In the genomic region with DNA sequence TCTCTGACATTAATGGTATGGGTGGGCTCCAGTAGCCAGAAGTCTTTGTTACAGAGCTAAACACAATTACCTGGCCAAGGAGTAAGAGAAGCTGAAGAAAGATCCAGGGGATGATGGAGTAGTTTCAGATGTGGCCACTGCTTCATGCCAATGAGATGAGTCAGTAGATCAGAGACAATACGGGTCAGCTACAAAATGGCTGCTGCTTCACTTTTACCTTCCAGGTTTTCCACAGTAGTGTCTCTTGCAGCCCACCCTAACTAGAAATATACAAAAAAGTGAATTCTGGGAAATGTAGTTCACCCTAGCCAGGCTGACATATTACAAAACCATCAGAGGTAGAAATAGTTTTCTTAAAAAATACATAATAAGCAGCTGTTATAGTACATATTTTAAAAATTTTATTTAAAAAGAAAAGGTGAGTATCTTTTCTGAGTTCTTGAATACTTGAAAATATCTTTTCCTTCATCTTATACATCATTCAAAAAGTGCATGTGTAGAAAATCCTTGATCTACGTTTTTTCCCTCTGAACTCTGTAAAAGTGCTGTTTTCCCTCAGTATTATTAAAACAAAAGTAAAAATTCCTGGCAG, we compare ENCODE assay signal across 19 cellular contexts. TPM values are rescaled to one million over a fixed set of nuclear protein-coding genes. Genes with fewer than 3 reads are reported as not detected.
DNase-seq lines count a peak whose midpoint lies in the region; ATAC-seq and TF ChIP-seq lines count a peak whose summit lies in the region.
"Had no signal": no experiment of that assay in that cellular context is flagged by ENCODE, and none has a peak within 500 bp of the region (broad histone marks: within the 10 kb centered on the region; RNA-seq: fewer than 3 reads in every experiment).

No MANE protein-coding gene starts in this region.

- H3K9me3 ChIP-seq in SK-N-SH (no peaks in the 10 kb centered on the region), iPS DF 6.9 (ENCODE audit: control insufficient read depth, insufficient read depth, low read length) (no peaks in the 10 kb centered on the region)

- no peaks in the 10 kb centered on the region for H3K27me3 Mint-ChIP-seq in Calu3 (ENCODE audit: unreplicated experiment)
- H3K27me3 Mint-ChIP-seq: progenitor cell of endocrine pancreas had no signal

- CTCF ChIA-PET in Calu3 (lab: Charles Lee): no interaction called here
- CTCF ChIA-PET in SK-N-SH (lab: Yijun Ruan, JAX): interaction anchor here (0.9 to 1.2 kb wide), 3 partner anchors 11 to 64 kb away, joined by 3 read pairs; no protein-coding TSS in a partner anchor

- no peaks in the 10 kb centered on the region for H3K9me2 ChIP-seq in SK-N-SH

- H3K27me3 ChIP-seq in SK-N-SH (ENCODE audit: insufficient read depth) (no peaks in the 10 kb centered on the region), iPS DF 6.9 (ENCODE audit: control insufficient read depth, insufficient read depth, low read length) (no peaks in the 10 kb centered on the region)
- H3K27me3 ChIP-seq: cardiac muscle cell, hepatocyte, upper lobe of left lung had no signal

- no TSS peak for BruUV-seq in Calu3 (replicated peaks; lab: Mats Ljungman, UMichigan)

- no peak for TF ChIP-seq RAD21 in SK-N-SH (IDR thresholded peaks at IDR 0.05; ENCODE audit: low read length)

- no peak overlapping the region for H3K4me3 Mint-ChIP-seq in Calu3 (ENCODE audit: low read depth, unreplicated experiment)
- H3K4me3 Mint-ChIP-seq: activated naive CD8-positive, alpha-beta T cell treated with anti-CD3 and anti-CD28 coated beads, Interleukin-2, amount 10 ng/mL, durations not matched to agents 7 days and 5 days had no signal

- no peak overlapping the region for H3K4me2 ChIP-seq in SK-N-SH
- H3K4me2 ChIP-seq: hepatocyte had no signal

- no peaks in the 10 kb centered on the region for H3K4me1 Mint-ChIP-seq in Calu3 (ENCODE audit: low read depth, unreplicated experiment)
- H3K4me1 Mint-ChIP-seq: activated naive CD8-positive, alpha-beta T cell treated with anti-CD3 and anti-CD28 coated beads, Interleukin-2, amount 10 ng/mL, durations not matched to agents 7 days and 5 days had no signal

- no peaks in the 10 kb centered on the region for H4K20me1 ChIP-seq in SK-N-SH (ENCODE audit: insufficient read depth)

- H3K27ac ChIP-seq in SK-N-SH (ENCODE audit: low read depth in 2 of 2, low read length in 1 of 2) (no peak overlapping the region), iPS DF 6.9 (ENCODE audit: low read length) (no peak overlapping the region)
- H3K27ac ChIP-seq: cardiac muscle cell, hepatocyte, upper lobe of left lung had no signal

- H3K27ac Mint-ChIP-seq in Calu3 (ENCODE audit: unreplicated experiment): peak overlapping the region; percentile 24
- H3K27ac Mint-ChIP-seq: activated naive CD8-positive, alpha-beta T cell treated with anti-CD3 and anti-CD28 coated beads, Interleukin-2, amount 10 ng/mL, durations not matched to agents 7 days and 5 days; progenitor cell of endocrine pancreas had no signal

- no peak overlapping the region for H3K4me3 ChIP-seq in SK-N-SH (ENCODE audit: low read depth in 2 of 2, low read length in 1 of 2)
- H3K4me3 ChIP-seq in iPS DF 6.9 (ENCODE audit: low read length): no peak overlapping the region
- H3K4me3 ChIP-seq: cardiac muscle cell, hepatocyte, upper lobe of left lung had no signal

- DNase-seq in Calu3 (no peak), HT-29 (ENCODE audit: low spot score) (peak; percentile 25), SK-N-SH (no peak), iPS DF 6.9 (ENCODE audit: low read depth, low spot score) (peak; percentile 27), NCI-H187 (lab: John Stamatoyannopoulos, UW) (no peak), hepatic stellate cell (ENCODE audit: low spot score) (no peak)
- DNase-seq: activated naive CD8-positive, alpha-beta T cell treated with anti-CD3 and anti-CD28 coated beads, Interleukin-2, amount 10 ng/mL, durations not matched to agents 7 days and 5 days; NCI-H1092 treated with DMSO at 0.1 percent for 48 hours; NCI-H2171 treated with DMSO at 0.1 percent for 48 hours; NK-92 treated with Interleukin-12 subunit alpha and Interleukin-12 subunit beta, amount 100 ng/mL, for 24 hours; SIG-M5; stimulated activated naive CD4-positive, alpha-beta T cell; T-helper 9 cell; upper lobe of left lung had no signal

- H3K79me2 ChIP-seq in SK-N-SH (ENCODE audit: insufficient read depth): no peaks in the 10 kb centered on the region
- H3K79me2 ChIP-seq: hepatocyte had no signal

- H3K36me3 ChIP-seq in SK-N-SH (replicated peaks in 1 of 2; ENCODE audit: control insufficient read depth in 1 of 2, insufficient read depth in 2 of 2, low read length in 1 of 2): no peaks in the 10 kb centered on the region
- no peaks in the 10 kb centered on the region for H3K36me3 ChIP-seq in iPS DF 6.9 (ENCODE audit: control insufficient read depth, insufficient read depth, low read length)
- H3K36me3 ChIP-seq: cardiac muscle cell, upper lobe of left lung had no signal

- POLR2A ChIA-PET in SK-N-SH (lab: Yijun Ruan, JAX): no interaction called here

- TF ChIP-seq CTCF in Calu3 (IDR thresholded peaks at IDR 0.05; ENCODE audit: unreplicated experiment) (no peak), SK-N-SH (IDR thresholded peaks at IDR 0.05) (no peak)

- no peaks in the 10 kb centered on the region for H3K9me3 Mint-ChIP-seq in Calu3 (ENCODE audit: low read depth, unreplicated experiment)

- ATAC-seq in GM18505 (IDR thresholded peaks at IDR 0.05; ENCODE audit: unreplicated experiment) (no peak), GM19328 (IDR thresholded peaks at IDR 0.05; ENCODE audit: unreplicated experiment) (no peak)

- intact Hi-C loops in Calu3 (cut with micrococcal nuclease; ENCODE audit: unreplicated experiment): no loop called here

- TF ChIP-seq POLR2A in GM18505 (IDR thresholded peaks at IDR 0.05; ENCODE audit: borderline replicate concordance, extremely low read depth, insufficient read depth, insufficient read length): no peak

- TF ChIP-seq EP300 in SK-N-SH (IDR thresholded peaks at IDR 0.05; ENCODE audit: borderline replicate concordance in 1 of 2, low read depth in 1 of 2, low read length in 1 of 2): no peak

- H3K36me3 Mint-ChIP-seq in Calu3 (ENCODE audit: insufficient read depth, unreplicated experiment): no peaks in the 10 kb centered on the region

- H3K9ac ChIP-seq in SK-N-SH: no peak overlapping the region

- H2AFZ ChIP-seq in SK-N-SH (ENCODE audit: low read depth): no peak overlapping the region; the same call in 1 of the 2 replicates
- H2AFZ ChIP-seq: hepatocyte had no signal

- no peaks in the 10 kb centered on the region for H3F3A ChIP-seq in SK-N-SH (replicated peaks; ENCODE audit: insufficient read depth)

- WGBS in SK-N-SH (ENCODE audit: low lambda C conversion rate): 14% methylated on average over 2 of the region's 2 CpGs
- WGBS in iPS DF 6.9 (ENCODE audit: insufficient coverage, insufficient read length): no CpG with 5 or more reads among the region's 2 CpGs

- H3K4me1 ChIP-seq in SK-N-SH (ENCODE audit: control insufficient read depth in 1 of 2, insufficient read depth in 2 of 2, low read depth in 1 of 2, low read length in 1 of 2) (no peaks in the 10 kb centered on the region), iPS DF 6.9 (ENCODE audit: control insufficient read depth, insufficient read depth, low read length) (no peaks in the 10 kb centered on the region)
- H3K4me1 ChIP-seq: upper lobe of left lung had no signal

TF ChIP-seq in SK-N-SH, 30 proteins besides CTCF, POLR2A, EP300 and RAD21:
- 0 out of 2 replicates have a peak, but pooled peaks have one; percentile 11 for TF ChIP-seq JUND (IDR thresholded peaks at IDR 0.05)
- no peak for TF ChIP-seq MXI1 (IDR thresholded peaks at IDR 0.05; ENCODE audit: low read depth, low read length)
- TF ChIP-seq YY1 (IDR thresholded peaks at IDR 0.05; ENCODE audit: low read depth): peak; percentile 39; the same call in 1 of the 2 replicates
- no peak for TF ChIP-seq FOXM1 (IDR thresholded peaks at IDR 0.05; ENCODE audit: low read depth)
TF ChIP-seq in SK-N-SH: peak in this region for 2.

RNA-seq across cellular contexts. Expression of gene LRIF1, which starts 36.1 kb away (rescaled TPM):
- 17.9 and 19.8 TPM in 2 replicates for total RNA-seq in Calu3 (2022)
- total RNA-seq in HT-29 (2014; rRNA removed; shearing (Covaris generic)): 1.9 and 3.9 TPM in 2 replicates
- polyA plus RNA-seq in SK-N-SH (2012; rRNA removed): 6.6 and 8.3 TPM in 2 replicates
- polyA plus RNA-seq in SK-N-SH (2012; cell fraction: cytosol; rRNA removed): 10.9 and 15.5 TPM in 2 replicates
- 3.0 and 5.6 TPM in 2 replicates for polyA plus RNA-seq in SK-N-SH (2012; cell fraction: nucleus; rRNA removed)

RNA-seq across cellular contexts. Expression of gene CD53, which starts 54.6 kb away (rescaled TPM):
- not detected in 2 replicates for total RNA-seq in Calu3 (2022)
- not detected in 2 replicates for total RNA-seq in HT-29 (2014; rRNA removed; shearing (Covaris generic))
- polyA plus RNA-seq in SK-N-SH (2012; rRNA removed): not detected in 2 replicates
- polyA plus RNA-seq in SK-N-SH (2012; cell fraction: cytosol; rRNA removed): not detected in 2 replicates
- not detected in 2 replicates for polyA plus RNA-seq in SK-N-SH (2012; cell fraction: nucleus; rRNA removed)
- total RNA-seq: cardiac muscle cell, progenitor cell of endocrine pancreas had no signal
- polyA plus RNA-seq: cardiac muscle cell had no signal

Comparison
In these comparisons a context has a peak if more than half of its experiments do, and no peak if none do; other contexts are left out.
1. DNase-seq: peak in HT-29 (single experiment) and iPS DF 6.9 (single experiment); none in Calu3 (single experiment), SK-N-SH (single experiment), NCI-H187 (0 of 2) and hepatic stellate cell (single experiment).